ENCODE assay signal across 11 cellular contexts in genomic region chr2:206361407-206362045, GRCh38.
DNase-seq lines count a peak whose midpoint lies in the region; ATAC-seq, FAIRE-seq and TF ChIP-seq lines count a peak whose summit lies in the region.
"Had no signal": no experiment of that assay in that cellular context is flagged by ENCODE, and none has a peak within 500 bp of the region (broad histone marks: within the 10 kb centered on the region; RNA-seq: fewer than 3 reads in every experiment).

No MANE protein-coding gene starts in this region.

- no peak for FAIRE-seq in GM12891 (lab: Jason Lieb, UNC)

- H3K27me3 Mint-ChIP-seq in activated T-helper 17 cell treated with anti-CD3 and anti-CD28 coated beads, Interleukin-2, amount 50 U/mL, for 72 hours, result no peaks in the 10 kb centered on the region

- H3K9me3 Mint-ChIP-seq in activated T-helper 17 cell treated with anti-CD3 and anti-CD28 coated beads, Interleukin-2, amount 50 U/mL, for 72 hours, result no peaks in the 10 kb centered on the region

- H3K27ac Mint-ChIP-seq in activated T-helper 17 cell treated with anti-CD3 and anti-CD28 coated beads, Interleukin-2, amount 50 U/mL, for 72 hours, result peak overlapping the region; percentile 73

- no peaks in the 10 kb centered on the region for H3K36me3 Mint-ChIP-seq in activated T-helper 17 cell treated with anti-CD3 and anti-CD28 coated beads, Interleukin-2, amount 50 U/mL, for 72 hours (ENCODE audit: low read depth)

- peak; percentile 93 for ATAC-seq in GM18517 (IDR thresholded peaks at IDR 0.05; ENCODE audit: unreplicated experiment)
- peak; percentile 87 for ATAC-seq in GM19455 (IDR thresholded peaks at IDR 0.05; ENCODE audit: unreplicated experiment)
- ATAC-seq in HG03095 (IDR thresholded peaks at IDR 0.05; ENCODE audit: unreplicated experiment), result peak; percentile 83
- ATAC-seq in activated T-helper 17 cell treated with anti-CD3 and anti-CD28 coated beads, Interleukin-2, amount 50 U/mL, for 72 hours (replicated peaks), result peak; percentile 96
- ATAC-seq: gastrocnemius medialis, Panc1 had no signal

- no peaks in the 10 kb centered on the region for H3K4me1 Mint-ChIP-seq in activated T-helper 17 cell treated with anti-CD3 and anti-CD28 coated beads, Interleukin-2, amount 50 U/mL, for 72 hours

- TF ChIP-seq POLR2A in GM12891 (IDR thresholded peaks at IDR 0.05; ENCODE audit: low read depth, low read length), result no peak

- DNase-seq in head of caudate nucleus (no peak), NK-92 (lab: John Stamatoyannopoulos, UW; ENCODE audit: unreplicated experiment) (no peak), GM12891 (ENCODE audit: insufficient read length, low spot score) (no peak)
- DNase-seq: Calu3, colonic mucosa, gastrocnemius medialis had no signal

- H3K4me3 Mint-ChIP-seq in activated T-helper 17 cell treated with anti-CD3 and anti-CD28 coated beads, Interleukin-2, amount 50 U/mL, for 72 hours, result no peak overlapping the region

- intact Hi-C loops in head of caudate nucleus (cut with DNase I), result no loop called here

TF ChIP-seq in GM12891, 5 proteins besides CTCF, POLR2A, EP300 and RAD21:
- TF ChIP-seq POU2F2 (IDR thresholded peaks at IDR 0.05; ENCODE audit: low read depth, low read length), result no peak
- no peak for TF ChIP-seq TAF1 (IDR thresholded peaks at IDR 0.05; ENCODE audit: low read depth, low read length)
- TF ChIP-seq SPI1 (IDR thresholded peaks at IDR 0.05; ENCODE audit: low read depth, low read length), result no peak
